1 cellular context compared by ENCODE assay signal in the genomic region with DNA sequence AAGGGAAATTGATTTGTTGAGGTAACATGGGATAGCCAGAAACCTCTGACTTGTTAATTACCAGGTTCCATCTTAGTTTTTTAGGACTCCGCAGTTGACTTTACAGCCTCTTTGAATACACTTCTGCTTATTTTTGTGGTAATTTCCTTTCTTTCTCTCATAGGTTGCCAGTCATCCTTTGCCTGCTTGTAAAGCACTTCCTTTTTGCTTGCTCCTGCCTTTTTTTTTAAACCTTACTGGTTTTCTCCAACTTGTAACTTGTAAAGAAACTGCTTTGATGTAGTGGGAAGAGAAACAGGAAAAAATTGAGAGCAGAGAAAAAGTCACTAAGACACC.
TF ChIP-seq lines count a peak whose summit lies in the region.

No MANE protein-coding gene starts in this region.

TF ChIP-seq in HepG2, 621 proteins besides CTCF, POLR2A, EP300 and RAD21:
- TF ChIP-seq ZNF101 (CRISPR knock-in tag; IDR thresholded peaks at IDR 0.05; ENCODE audit: borderline replicate concordance, low read depth) (no peak), ZNF670 (CRISPR knock-in tag; IDR thresholded peaks at IDR 0.05; ENCODE audit: borderline replicate concordance) (no peak), RFXAP (CRISPR knock-in tag; IDR thresholded peaks at IDR 0.05; ENCODE audit: borderline replicate concordance) (no peak), PHF21A (CRISPR knock-in tag; IDR thresholded peaks at IDR 0.05) (no peak), CHD2 (IDR thresholded peaks at IDR 0.05; ENCODE audit: low read depth, low read length) (no peak), ZBTB7A (CRISPR knock-in tag; IDR thresholded peaks at IDR 0.05) (no peak)
